25 cellular contexts compared by ENCODE assay signal in genomic region chr10:30476511-30476910, GRCh38.
"Had no signal": no experiment of that assay in that cellular context is flagged by ENCODE, and none has a peak within 500 bp of the region (broad histone marks: within the 10 kb centered on the region; RNA-seq: fewer than 3 reads in every experiment).

No MANE protein-coding gene starts in this region.

- H3K27ac Mint-ChIP-seq: activated CD8-positive, alpha-beta T cell treated with anti-CD3 and anti-CD28 coated beads for 36 hours; activated naive CD4-positive, alpha-beta T cell treated with anti-CD3 and anti-CD28 coated beads, Interleukin-2, amount 10 ng/mL, durations not matched to agents 7 days and 5 days; activated naive CD8-positive, alpha-beta T cell treated with anti-CD3 and anti-CD28 coated beads for 36 hours; activated T-helper 2 cell treated with anti-CD3 and anti-CD28 coated beads, Interferon-gamma antibody, Interleukin-2, Interleukin-4, amounts not matched to agents 10 μg/mL and 5 μg/mL and 100 μg/mL, durations not matched to agents 14 hours and 24 hours and 36 hours had no signal

- H3K36me3 Mint-ChIP-seq: activated naive CD4-positive, alpha-beta T cell treated with anti-CD3 and anti-CD28 coated beads, Interleukin-2, amount 10 ng/mL, durations not matched to agents 7 days and 5 days; T-cell had no signal

- H3K27ac ChIP-seq: brain microvascular endothelial cell, VCaP had no signal

- H3K27me3 Mint-ChIP-seq: activated CD8-positive, alpha-beta T cell treated with anti-CD3 and anti-CD28 coated beads for 36 hours had no signal

- H3K36me3 ChIP-seq: brain microvascular endothelial cell had no signal

- H3K27me3 ChIP-seq: brain microvascular endothelial cell had no signal

- H3K9me3 Mint-ChIP-seq: activated T-cell treated with anti-CD3 and anti-CD28 coated beads, Interleukin-2, amount 50 U/mL, for 72 hours had no signal

- DNase-seq: activated CD4-positive, alpha-beta T cell treated with anti-CD3 and anti-CD28 coated beads, Interleukin-2, amount 50 U/mL, for 1 hour; activated CD4-positive, CD25-positive, alpha-beta regulatory T cell; activated CD8-positive, alpha-beta memory T cell treated with anti-CD3 and anti-CD28 coated beads, Interleukin-2, amount 50 U/mL, for 4 hours; activated CD8-positive, alpha-beta T cell treated with anti-CD3 and anti-CD28 coated beads for 36 hours; activated gamma-delta T cell treated with Interleukin-2 at 50 U/mL for 16 hours; activated naive CD4-positive, alpha-beta T cell treated with anti-CD3 and anti-CD28 coated beads, Interleukin-2, amount 10 ng/mL, durations not matched to agents 7 days and 5 days; activated naive CD8-positive, alpha-beta T cell treated with anti-CD3 and anti-CD28 coated beads for 36 hours; activated T-cell treated with anti-CD3 and anti-CD28 coated beads, Interleukin-2, amount 50 U/mL, for 72 hours; brain microvascular endothelial cell; MM.1S; NCI-H1092; NCI-H1417 treated with DMSO at 0.1 percent for 48 hours; NCI-H1694; NCI-H2029; NCI-H2107; NCI-H2171 treated with DMSO at 0.1 percent for 48 hours; NCI-H226; NCI-H526; NCI-H774; SIG-M5; T-cell; T-helper 2 cell; T1000 had no signal

- H3K4me3 Mint-ChIP-seq: activated CD8-positive, alpha-beta T cell treated with anti-CD3 and anti-CD28 coated beads for 36 hours; activated naive CD4-positive, alpha-beta T cell treated with anti-CD3 and anti-CD28 coated beads, Interleukin-2, amount 10 ng/mL, durations not matched to agents 7 days and 5 days; activated naive CD8-positive, alpha-beta T cell treated with anti-CD3 and anti-CD28 coated beads for 36 hours; activated T-cell treated with anti-CD3 and anti-CD28 coated beads, Interleukin-2, amount 50 U/mL, for 72 hours; T-cell had no signal

- ATAC-seq: activated CD8-positive, alpha-beta T cell treated with anti-CD3 and anti-CD28 coated beads for 36 hours; activated T-cell treated with anti-CD3 and anti-CD28 coated beads, Interleukin-2, amount 50 U/mL, for 72 hours; T-cell had no signal
